30 cellular contexts compared by ENCODE assay signal in genomic region chr4:129153700-129154099, GRCh38.
"Had no signal": no experiment of that assay in that cellular context is flagged by ENCODE, and none has a peak within 500 bp of the region (broad histone marks: within the 10 kb centered on the region; RNA-seq: fewer than 3 reads in every experiment).

No MANE protein-coding gene starts in this region.

- H3K4me3 ChIP-seq: esophagus squamous epithelium, gastroesophageal sphincter, heart right ventricle had no signal

- H3K9me3 ChIP-seq: esophagus squamous epithelium, heart right ventricle had no signal

- H3K27ac ChIP-seq: brain microvascular endothelial cell, epithelial cell of prostate, esophagus squamous epithelium, gastroesophageal sphincter, heart right ventricle, VCaP had no signal

- FAIRE-seq: astrocyte, colon, endometrium, endothelial cell of umbilical vein had no signal

- H3K36me3 ChIP-seq: brain microvascular endothelial cell, esophagus squamous epithelium, gastroesophageal sphincter, heart right ventricle had no signal

- H3K27me3 ChIP-seq: brain microvascular endothelial cell, esophagus squamous epithelium, gastroesophageal sphincter, heart right ventricle had no signal

- H3K4me1 ChIP-seq: esophagus squamous epithelium, gastroesophageal sphincter, heart right ventricle had no signal

- DNase-seq: activated CD4-positive, alpha-beta memory T cell treated with anti-CD3 and anti-CD28 coated beads, Interleukin-2, amount 10 ng/mL, durations not matched to agents 7 days and 5 days; activated CD4-positive, alpha-beta T cell treated with anti-CD3 and anti-CD28 coated beads for 1 hour; activated CD4-positive, alpha-beta T cell treated with anti-CD3 and anti-CD28 coated beads for 4 hours; activated CD4-positive, alpha-beta T cell treated with anti-CD3 and anti-CD28 coated beads, Interleukin-2, amount 10 ng/mL, durations not matched to agents 7 days and 5 days; activated CD4-positive, alpha-beta T cell treated with anti-CD3 and anti-CD28 coated beads, Interleukin-2, amount 50 U/mL, for 4 hours; activated CD8-positive, alpha-beta memory T cell treated with anti-CD3 and anti-CD28 coated beads, Interleukin-2, amount 50 U/mL, for 48 hours; activated gamma-delta T cell; activated naive CD4-positive, alpha-beta T cell; activated naive CD4-positive, alpha-beta T cell treated with anti-CD3 and anti-CD28 coated beads, Interleukin-2, amount 10 ng/mL, durations not matched to agents 7 days and 5 days; activated naive CD8-positive, alpha-beta T cell treated with anti-CD3 and anti-CD28 coated beads, Interleukin-2, amount 10 ng/mL, durations not matched to agents 7 days and 5 days; activated T-cell treated with anti-CD3 and anti-CD28 coated beads, Interleukin-2, amount 50 U/mL, for 4 hours; amniotic stem cell; anterior cingulate cortex; brain microvascular endothelial cell; caudate nucleus; cortex of kidney; effector CD8-positive, alpha-beta T cell; esophagus squamous epithelium; foreskin melanocyte; heart right ventricle; T-helper 2 cell had no signal

- ATAC-seq: activated naive CD4-positive, alpha-beta T cell treated with anti-CD3 and anti-CD28 coated beads, Interleukin-2, amount 50 U/mL, for 72 hours; activated T-cell treated with anti-CD3 and anti-CD28 coated beads, Interleukin-2, amount 50 U/mL, for 4 hours; gastroesophageal sphincter; heart right ventricle; WTC11 had no signal
